Comparison of ENCODE assay signal across 8 cellular contexts in genomic region chr17:44778656-44779210, GRCh38. TPM values are rescaled to one million over a fixed set of nuclear protein-coding genes. Genes with fewer than 3 reads are reported as not detected.
DNase-seq lines count a peak whose midpoint lies in the region; ATAC-seq and TF ChIP-seq lines count a peak whose summit lies in the region.

No MANE protein-coding gene starts in this region.

- H3K9me3 ChIP-seq in CD4-positive, CD25-positive, alpha-beta regulatory T cell (ENCODE audit: control insufficient read depth in 2 of 2, low read length in 2 of 2): no peaks in the 10 kb centered on the region
- H3K9me3 ChIP-seq in HUES64 (ENCODE audit: insufficient read depth, low read depth, low read length) (no peaks in the 10 kb centered on the region), mammary epithelial cell (replicated peaks; ENCODE audit: insufficient read depth, low read length) (no peaks in the 10 kb centered on the region), neural progenitor cell (ENCODE audit: low read depth) (no peaks in the 10 kb centered on the region)

- no peaks in the 10 kb centered on the region for H4K20me1 ChIP-seq in mammary epithelial cell (ENCODE audit: insufficient read depth, low read length)
- no peaks in the 10 kb centered on the region for H4K20me1 ChIP-seq in neural progenitor cell (ENCODE audit: low read depth)

- H3F3A ChIP-seq in neural progenitor cell (ENCODE audit: low read depth): peaks cover 16% of the 10 kb centered on the region

- H3K9me3 Mint-ChIP-seq in CD4-positive, CD25-positive, alpha-beta regulatory T cell: no peaks in the 10 kb centered on the region
- H3K9me3 Mint-ChIP-seq in neural progenitor cell: no peaks in the 10 kb centered on the region

- 55% methylated on average over 10 of the region's 10 CpGs for WGBS in HUES64
- WGBS in mammary epithelial cell (ENCODE audit: low coverage, missing lambda C conversion rate): 8% methylated on average over 7 of the region's 10 CpGs

- H3K36me3 Mint-ChIP-seq in CD4-positive, CD25-positive, alpha-beta regulatory T cell: no peaks in the 10 kb centered on the region
- H3K36me3 Mint-ChIP-seq in neural progenitor cell: no peaks in the 10 kb centered on the region

- CTCF ChIA-PET in mammary epithelial cell (lab: Charles Lee; ENCODE audit: low non-redundant PET): interaction anchor here (0.6 to 1.2 kb wide), 3 partner anchors 50 to 357 kb away, joined by 3 to 4 read pairs (median 3); partner anchors contain the start of gene ACBD4

- peak overlapping the region; percentile 96 for H2AFZ ChIP-seq in mammary epithelial cell (ENCODE audit: low read depth, low read length)
- H2AFZ ChIP-seq in neural progenitor cell (replicated peaks): peak overlapping the region; percentile 75

- no peak overlapping the region for H3K27ac ChIP-seq in CD4-positive, CD25-positive, alpha-beta regulatory T cell (ENCODE audit: insufficient read depth, low read length, poor library complexity, severe bottlenecking)
- no peak overlapping the region for H3K27ac ChIP-seq in HUES64 (ENCODE audit: low read depth, low read length)
- H3K27ac ChIP-seq in mammary epithelial cell (ENCODE audit: insufficient read depth, low read depth, low read length): no peak overlapping the region
- H3K27ac ChIP-seq in neural progenitor cell: no peak overlapping the region

- H3K79me2 ChIP-seq in mammary epithelial cell (ENCODE audit: insufficient read depth, low read length): no peaks in the 10 kb centered on the region
- H3K79me2 ChIP-seq in neural progenitor cell (ENCODE audit: low read depth): no peaks in the 10 kb centered on the region

- H3K4me1 ChIP-seq in CD4-positive, CD25-positive, alpha-beta regulatory T cell (ENCODE audit: control insufficient read depth, insufficient read depth, low read length, poor library complexity, severe bottlenecking): peaks cover 27% of the 10 kb centered on the region
- peaks cover 16% of the 10 kb centered on the region for H3K4me1 ChIP-seq in HUES64 (ENCODE audit: insufficient read depth, low read length)
- H3K4me1 ChIP-seq in mammary epithelial cell (ENCODE audit: insufficient read depth, low read length): peaks cover 24% of the 10 kb centered on the region
- peaks cover 17% of the 10 kb centered on the region for H3K4me1 ChIP-seq in neural progenitor cell

- TF ChIP-seq CTCF in mammary epithelial cell (conservative IDR thresholded peaks at IDR 0.05 in 1 of 2, IDR thresholded peaks at IDR 0.05 in 1 of 2; ENCODE audit: extremely low read depth in 1 of 2, insufficient read depth in 1 of 2, low read depth in 1 of 2, low read length in 2 of 2): no peak
- TF ChIP-seq CTCF in neural progenitor cell (IDR thresholded peaks at IDR 0.05): no peak

- H3K4me2 ChIP-seq in mammary epithelial cell (ENCODE audit: insufficient read depth, low read depth, low read length): peak overlapping the region; percentile 99
- peak overlapping the region; percentile 81 for H3K4me2 ChIP-seq in neural progenitor cell

- H3K36me3 ChIP-seq in CD4-positive, CD25-positive, alpha-beta regulatory T cell (ENCODE audit: control insufficient read depth, insufficient read depth, low read length): no peaks in the 10 kb centered on the region
- H3K36me3 ChIP-seq in HUES64 (ENCODE audit: insufficient read depth, low read length): no peaks in the 10 kb centered on the region
- no peaks in the 10 kb centered on the region for H3K36me3 ChIP-seq in mammary epithelial cell (ENCODE audit: insufficient read depth, low read length)
- no peaks in the 10 kb centered on the region for H3K36me3 ChIP-seq in neural progenitor cell

- DNase-seq in CD4-positive, CD25-positive, alpha-beta regulatory T cell: no peak
- no peak for DNase-seq in mammary epithelial cell
- no peak for DNase-seq in neural progenitor cell (ENCODE audit: low spot score)
- no peak for DNase-seq in activated effector memory CD4-positive, alpha-beta T cell treated with anti-CD3 and anti-CD28 coated beads, Interleukin-2, amount 50 U/mL, for 16 hours
- DNase-seq in HuH-7.5 (ENCODE audit: low spot score): no peak

- H3K4me3 ChIP-seq in CD4-positive, CD25-positive, alpha-beta regulatory T cell (ENCODE audit: low read depth, low read length): no peak overlapping the region
- peak overlapping the region; percentile 53 for H3K4me3 ChIP-seq in HUES64 (ENCODE audit: low read length)
- H3K4me3 ChIP-seq in mammary epithelial cell (replicated peaks in 1 of 3; ENCODE audit: insufficient read depth in 1 of 3, low read depth in 2 of 3, low read length in 3 of 3): peak overlapping the region in 2 of 3 experiments; percentile 57 to 72
- peak overlapping the region; percentile 60 for H3K4me3 ChIP-seq in neural progenitor cell

- H3K4me3 Mint-ChIP-seq in CD4-positive, CD25-positive, alpha-beta regulatory T cell: peak overlapping the region; percentile 51 to 72 (median 64)
- H3K4me3 Mint-ChIP-seq in neural progenitor cell: peak overlapping the region; percentile 46

- H3K9ac ChIP-seq in HUES64 (ENCODE audit: low read depth, low read length): no peak overlapping the region
- no peak overlapping the region for H3K9ac ChIP-seq in mammary epithelial cell (ENCODE audit: insufficient read depth, low read length)
- no peak overlapping the region for H3K9ac ChIP-seq in neural progenitor cell

- no peaks in the 10 kb centered on the region for H3K27me3 ChIP-seq in CD4-positive, CD25-positive, alpha-beta regulatory T cell (ENCODE audit: control insufficient read depth, insufficient read depth, low read length)
- H3K27me3 ChIP-seq in HUES64 (ENCODE audit: insufficient read depth, low read length) (peaks cover 18% of the 10 kb centered on the region), mammary epithelial cell (ENCODE audit: insufficient read depth, low read length) (no peaks in the 10 kb centered on the region), neural progenitor cell (peaks cover 20% of the 10 kb centered on the region)

- dilution Hi-C loops in mammary epithelial cell (cut with HindIII; ENCODE audit: low sequenced_read_pairs): loop anchor here (5.0 to 10.0 kb wide), 2 partner anchors 74 to 246 kb away; no protein-coding TSS in a partner anchor

- H3K27ac Mint-ChIP-seq in CD4-positive, CD25-positive, alpha-beta regulatory T cell: no peak overlapping the region
- H3K27ac Mint-ChIP-seq in neural progenitor cell: no peak overlapping the region

- in situ Hi-C loops in mammary epithelial cell (cut with MboI; ENCODE audit: low sequenced_read_pairs in 2 of 2): loop anchor here (5.0 kb wide), 2 partner anchors 84 to 89 kb away; no protein-coding TSS in a partner anchor

- H3K27me3 Mint-ChIP-seq in CD4-positive, CD25-positive, alpha-beta regulatory T cell: peaks cover 9% of the 10 kb centered on the region
- peaks cover 7% of the 10 kb centered on the region for H3K27me3 Mint-ChIP-seq in neural progenitor cell (ENCODE audit: insufficient read depth, low read depth)

- intact Hi-C loops in mammary epithelial cell (cut with micrococcal nuclease): loop anchor here (1.0 to 5.0 kb wide), 6 partner anchors 54 to 355 kb away; no protein-coding TSS in a partner anchor

- peaks cover 0 to 23% (median 6%) of the 10 kb centered on the region in 4 donors for H3K4me1 Mint-ChIP-seq in CD4-positive, CD25-positive, alpha-beta regulatory T cell
- H3K4me1 Mint-ChIP-seq in neural progenitor cell: peaks cover 18% of the 10 kb centered on the region

- BruUV-seq in mammary epithelial cell (replicated peaks; lab: Mats Ljungman, UMichigan): no TSS peak

- no peak for ATAC-seq in CD4-positive, CD25-positive, alpha-beta regulatory T cell (ENCODE audit: low read depth in 2 of 2)
- ATAC-seq in GM19455 (IDR thresholded peaks at IDR 0.05; ENCODE audit: unreplicated experiment): no peak
- no peak for ATAC-seq in HG03342 (IDR thresholded peaks at IDR 0.05; ENCODE audit: unreplicated experiment)

RNA-seq across cellular contexts. Expression of gene ADAM11, which starts 19.9 kb away (rescaled TPM):
- total RNA-seq in CD4-positive, CD25-positive, alpha-beta regulatory T cell: 0.35 TPM
- under 1 TPM in 2 of 4 donors, not detected in 2; 0.15 to 0.24 TPM for polyA plus RNA-seq in CD4-positive, CD25-positive, alpha-beta regulatory T cell
- 2.1 TPM for polyA plus RNA-seq in HUES64 (2013, experiment 1 of 2)
- 1.8 TPM for polyA plus RNA-seq in HUES64 (2013, experiment 2 of 2)
- total RNA-seq in mammary epithelial cell (under 1 TPM; 0.17 to 0.33 TPM), neural progenitor cell (ENCODE audit: low replicate concordance) (1.4 and 6.9 TPM in 2 replicates)
- polyA plus RNA-seq in mammary epithelial cell: 0.03 TPM
- not detected for polyA minus RNA-seq in mammary epithelial cell

RNA-seq across cellular contexts. Expression of gene GJC1, which starts 51.4 kb away (rescaled TPM):
- total RNA-seq in CD4-positive, CD25-positive, alpha-beta regulatory T cell: not detected
- polyA plus RNA-seq in CD4-positive, CD25-positive, alpha-beta regulatory T cell: not detected
- polyA plus RNA-seq in HUES64 (2013, experiment 1 of 2): 59.1 TPM
- polyA plus RNA-seq in HUES64 (2013, experiment 2 of 2): 60.9 TPM
- total RNA-seq in mammary epithelial cell (10 to 100 TPM in 1 of 2 donors, 1 to 10 TPM in 1; 7.0 to 26.8 TPM), neural progenitor cell (ENCODE audit: low replicate concordance) (63.4 and 76.9 TPM in 2 replicates)
- polyA plus RNA-seq in mammary epithelial cell: 11.1 TPM
- 88.5 TPM for polyA minus RNA-seq in mammary epithelial cell
